Comparison of ENCODE assay signal across 20 cellular contexts in genomic region chr9:13971415-13971814, GRCh38.
DNase-seq lines count a peak whose midpoint lies in the region; ATAC-seq and TF ChIP-seq lines count a peak whose summit lies in the region.
"Had no signal": no experiment of that assay in that cellular context is flagged by ENCODE, and none has a peak within 500 bp of the region (broad histone marks: within the 10 kb centered on the region; RNA-seq: fewer than 3 reads in every experiment).

No MANE protein-coding gene starts in this region.

- no peaks in the 10 kb centered on the region for H3K9me3 ChIP-seq in heart right ventricle
- no peaks in the 10 kb centered on the region for H3K9me3 ChIP-seq in neural progenitor cell (ENCODE audit: low read depth)
- H3K9me3 ChIP-seq: Caco-2 had no signal

- H3K36me3 Mint-ChIP-seq in neural progenitor cell: no peaks in the 10 kb centered on the region

- H3K27me3 ChIP-seq in heart right ventricle: no peaks in the 10 kb centered on the region
- no peaks in the 10 kb centered on the region for H3K27me3 ChIP-seq in neural progenitor cell

- H3K4me2 ChIP-seq in neural progenitor cell: no peak overlapping the region

- H3K4me3 ChIP-seq in heart right ventricle (no peak overlapping the region), neural progenitor cell (no peak overlapping the region)
- H3K4me3 ChIP-seq: GM12878 had no signal

- DNase-seq in Right ventricle myocardium superior (no peak), left cardiac atrium (no peak), heart right ventricle (no peak), neural progenitor cell (ENCODE audit: low spot score) (no peak)
- no peak for DNase-seq in activated CD4-positive, alpha-beta T cell treated with anti-CD3 and anti-CD28 coated beads for 4 hours
- DNase-seq: Caco-2; CD4-positive, alpha-beta T cell; DMS153; EL; KG1; NCI-H1105 treated with DMSO at 0.1 percent for 48 hours; NCI-H1694; NCI-H2081 treated with DMSO at 0.1 percent for 48 hours; NCI-H510A; NCI-H748 treated with DMSO at 0.1 percent for 48 hours; SHP77 had no signal

- WGBS in heart right ventricle, 2 donors: 57 to 62% methylated on average over 4 of the region's 4 CpGs

- H3K27ac ChIP-seq in heart right ventricle: peak overlapping the region in 4 of 10 donors; percentile 13 to 39 (median 22)
- no peak overlapping the region for H3K27ac ChIP-seq in neural progenitor cell

- H3K27me3 Mint-ChIP-seq in neural progenitor cell (ENCODE audit: insufficient read depth, low read depth): no peaks in the 10 kb centered on the region
- H3K27me3 Mint-ChIP-seq: B cell; CD4-positive, alpha-beta T cell had no signal

- H3F3A ChIP-seq in neural progenitor cell (ENCODE audit: low read depth): peaks cover 15% of the 10 kb centered on the region

- ATAC-seq in Right ventricle myocardium superior (ENCODE audit: poor library complexity): peak; percentile 51
- ATAC-seq in left cardiac atrium: no peak
- ATAC-seq in heart right ventricle: peak in 5 of 8 donors; percentile 34 to 67 (median 58)
- no peak for ATAC-seq in HG03521 (IDR thresholded peaks at IDR 0.05; ENCODE audit: unreplicated experiment)
- ATAC-seq in GM19328 (IDR thresholded peaks at IDR 0.05; ENCODE audit: unreplicated experiment): no peak
- ATAC-seq: GM12878 had no signal

- H3K4me3 Mint-ChIP-seq in neural progenitor cell: no peak overlapping the region
- H3K4me3 Mint-ChIP-seq: B cell; CD4-positive, alpha-beta T cell had no signal

- H3K4me1 ChIP-seq in heart right ventricle: peaks cover 3 to 43% (median 19%) of the 10 kb centered on the region in 9 donors
- H3K4me1 ChIP-seq in neural progenitor cell: peaks cover 7% of the 10 kb centered on the region
- H3K4me1 ChIP-seq: Caco-2 had no signal

- H3K9me3 Mint-ChIP-seq in neural progenitor cell: no peaks in the 10 kb centered on the region

- H3K27ac Mint-ChIP-seq in neural progenitor cell: peak overlapping the region; percentile 38
- H3K27ac Mint-ChIP-seq: B cell; CD4-positive, alpha-beta T cell had no signal

- no peak overlapping the region for H2AFZ ChIP-seq in neural progenitor cell (replicated peaks)

- intact Hi-C loops in Right ventricle myocardium superior (cut with DNase I): no loop called here
- intact Hi-C loops in left cardiac atrium (cut with DNase I): loop anchor here in 1 of 2 donors (5.0 kb wide), 1 partner anchor 51 kb away; no protein-coding TSS in a partner anchor
- intact Hi-C loops in heart right ventricle (cut with DNase I): no loop called here

- no peaks in the 10 kb centered on the region for H3K79me2 ChIP-seq in neural progenitor cell (ENCODE audit: low read depth)

- H3K36me3 ChIP-seq in heart right ventricle (no peaks in the 10 kb centered on the region), neural progenitor cell (no peaks in the 10 kb centered on the region)

- H3K4me1 Mint-ChIP-seq in neural progenitor cell: peaks cover 32% of the 10 kb centered on the region
- H3K4me1 Mint-ChIP-seq: B cell had no signal

- H3K9ac ChIP-seq in neural progenitor cell: no peak overlapping the region

- TF ChIP-seq CTCF in heart right ventricle (IDR thresholded peaks at IDR 0.05) (no peak), neural progenitor cell (IDR thresholded peaks at IDR 0.05) (no peak)

- no peaks in the 10 kb centered on the region for H4K20me1 ChIP-seq in neural progenitor cell (ENCODE audit: low read depth)

Comparison
In these comparisons a context has a peak if more than half of its experiments do, and no peak if none do; other contexts are left out.
1. ATAC-seq: peak in Right ventricle myocardium superior (single experiment) and heart right ventricle (5 of 8); none in left cardiac atrium (0 of 2), HG03521 (single experiment) and GM19328 (single experiment).